ENCODE assay signal across 19 cellular contexts in the genomic region with DNA sequence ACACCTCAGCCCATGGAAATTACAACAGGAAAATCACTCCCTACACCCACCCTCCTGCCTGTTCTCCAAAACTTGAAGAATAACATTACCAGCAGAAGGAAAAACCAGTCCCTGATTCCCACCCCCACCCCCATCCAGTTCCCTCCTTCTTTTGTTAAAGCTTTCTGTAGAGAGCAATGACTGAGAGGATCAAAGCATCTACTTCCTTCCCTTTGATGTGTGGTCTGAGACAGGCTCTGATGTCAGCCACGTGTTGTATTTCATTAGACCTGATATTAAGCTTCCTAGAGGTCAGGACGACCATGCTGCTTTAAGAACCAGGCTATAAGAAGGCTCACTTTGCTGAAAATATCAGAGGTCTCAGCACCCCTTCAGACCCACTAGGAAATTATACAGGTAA.
DNase-seq lines count a peak whose midpoint lies in the region; ATAC-seq lines count a peak whose summit lies in the region.
"Had no signal": no experiment of that assay in that cellular context is flagged by ENCODE, and none has a peak within 500 bp of the region (broad histone marks: within the 10 kb centered on the region; RNA-seq: fewer than 3 reads in every experiment).

No MANE protein-coding gene starts in this region.

- H3K4me2 ChIP-seq in mesendoderm (ENCODE audit: low read length) = no peak overlapping the region

- POLR2A ChIA-PET in activated CD4-positive, alpha-beta memory T cell treated with anti-CD3 and anti-CD28 coated beads, Interleukin-2, amount 10 ng/mL, durations not matched to agents 7 days and 5 days (lab: Charles Lee) = no interaction called here

- H2AK5ac ChIP-seq in mesendoderm (ENCODE audit: low read length) = no peak overlapping the region

- no peak overlapping the region for H2BK5ac ChIP-seq in mesendoderm (ENCODE audit: low read length)

- H3K36me3 ChIP-seq in mesendoderm (ENCODE audit: control insufficient read depth, insufficient read depth, low read length) = no peaks in the 10 kb centered on the region
- H3K36me3 ChIP-seq: neutrophil, SJSA1 had no signal

- H2BK120ac ChIP-seq in mesendoderm (ENCODE audit: low read depth, low read length) = no peak overlapping the region

- no peak overlapping the region for H3K9ac ChIP-seq in mesendoderm (ENCODE audit: low read length)

- no peaks in the 10 kb centered on the region for H3K36me3 Mint-ChIP-seq in activated CD4-positive, alpha-beta memory T cell treated with anti-CD3 and anti-CD28 coated beads, Interleukin-2, amount 10 ng/mL, durations not matched to agents 7 days and 5 days (ENCODE audit: low read depth)

- no peak overlapping the region for H2BK15ac ChIP-seq in mesendoderm (replicated peaks; ENCODE audit: low read depth)

- no CpG with 5 or more reads among the region's 2 CpGs for WGBS in mesendoderm (ENCODE audit: extremely low coverage, insufficient coverage, low lambda C conversion rate)

- CTCF ChIA-PET in activated CD4-positive, alpha-beta memory T cell treated with anti-CD3 and anti-CD28 coated beads, Interleukin-2, amount 10 ng/mL, durations not matched to agents 7 days and 5 days (lab: Charles Lee) = interaction anchor here (1.1 to 1.6 kb wide), 2 partner anchors 18 to 20 kb away, joined by 3 to 4 read pairs; no protein-coding TSS in a partner anchor

- H4K5ac ChIP-seq in mesendoderm (ENCODE audit: low read length) = no peak overlapping the region

- no peak overlapping the region for H3K4ac ChIP-seq in mesendoderm (ENCODE audit: low read depth, low read length)

- ATAC-seq in HG03097 (IDR thresholded peaks at IDR 0.05; ENCODE audit: low FRiP score, unreplicated experiment) = no peak

- H3K4me1 ChIP-seq in mesendoderm (ENCODE audit: control insufficient read depth, low read depth, low read length) = peaks cover 2% of the 10 kb centered on the region
- H3K4me1 ChIP-seq: SJSA1 had no signal

- DNase-seq in COLO829 (ENCODE audit: low spot score) (peak; percentile 36), HT-29 (ENCODE audit: low spot score) (peak; percentile 29), SW480 (ENCODE audit: low spot score) (peak; percentile 95), mesendoderm (peak; percentile 78), SW 1271 (lab: John Stamatoyannopoulos, UW) (no peak)
- DNase-seq in stimulated activated CD4-positive, alpha-beta T cell treated with anti-CD3 and anti-CD28 coated beads, Interleukin-2, amount 100 ng/mL, for 24 hours = no peak
- no peak for DNase-seq in activated CD4-positive, alpha-beta memory T cell treated with anti-CD3 and anti-CD28 coated beads, Interleukin-2, amount 10 ng/mL, durations not matched to agents 7 days and 5 days
- DNase-seq: activated CD8-positive, alpha-beta memory T cell treated with anti-CD3 and anti-CD28 coated beads, Interleukin-2, amount 50 U/mL, for 4 hours; activated gamma-delta T cell treated with Interleukin-2 at 50 U/mL for 16 hours; aorta; GOT3; kidney; mesenchymal stem cell; NCI-H1436 treated with DMSO at 0.1 percent for 48 hours; NCI-H446 treated with DMSO at 0.1 percent for 48 hours; retina had no signal

- H3K27ac Mint-ChIP-seq in activated CD4-positive, alpha-beta memory T cell treated with anti-CD3 and anti-CD28 coated beads, Interleukin-2, amount 10 ng/mL, durations not matched to agents 7 days and 5 days = no peak overlapping the region

- H3K27ac ChIP-seq in mesendoderm (ENCODE audit: low read depth, low read length) = no peak overlapping the region
- H3K27ac ChIP-seq: neutrophil, SJSA1 had no signal

- H3K27me3 Mint-ChIP-seq in activated CD4-positive, alpha-beta memory T cell treated with anti-CD3 and anti-CD28 coated beads, Interleukin-2, amount 10 ng/mL, durations not matched to agents 7 days and 5 days = peaks cover 6% of the 10 kb centered on the region

- H3K23ac ChIP-seq in mesendoderm (ENCODE audit: low read length) = no peak overlapping the region

- H4K8ac ChIP-seq in mesendoderm (ENCODE audit: low read depth, low read length) = no peak overlapping the region

- H3K9me3 Mint-ChIP-seq in activated CD4-positive, alpha-beta memory T cell treated with anti-CD3 and anti-CD28 coated beads, Interleukin-2, amount 10 ng/mL, durations not matched to agents 7 days and 5 days = no peaks in the 10 kb centered on the region

- H3K4me3 ChIP-seq in mesendoderm (ENCODE audit: low read length) = no peak overlapping the region
- H3K4me3 ChIP-seq: SJSA1 had no signal

- H3K79me1 ChIP-seq in mesendoderm (ENCODE audit: low read length) = no peaks in the 10 kb centered on the region

- H3K18ac ChIP-seq in mesendoderm (ENCODE audit: low read length) = peak overlapping the region; percentile 23

- no peak overlapping the region for H3K4me3 Mint-ChIP-seq in activated CD4-positive, alpha-beta memory T cell treated with anti-CD3 and anti-CD28 coated beads, Interleukin-2, amount 10 ng/mL, durations not matched to agents 7 days and 5 days

- H3K4me1 Mint-ChIP-seq in activated CD4-positive, alpha-beta memory T cell treated with anti-CD3 and anti-CD28 coated beads, Interleukin-2, amount 10 ng/mL, durations not matched to agents 7 days and 5 days = no peaks in the 10 kb centered on the region

- no peaks in the 10 kb centered on the region for H3K27me3 ChIP-seq in mesendoderm (ENCODE audit: insufficient read depth, low read length, poor library complexity)

- no peaks in the 10 kb centered on the region for H3K79me2 ChIP-seq in mesendoderm (ENCODE audit: control insufficient read depth, insufficient read depth, low read length)

- peak overlapping the region; percentile 37 for H3K56ac ChIP-seq in mesendoderm (ENCODE audit: low read length)

Comparison
In these comparisons a context has a peak if more than half of its experiments do, and no peak if none do; other contexts are left out.
1. DNase-seq: peak in COLO829 (single experiment), HT-29 (single experiment), SW480 (single experiment) and mesendoderm (single experiment); none in stimulated activated CD4-positive, alpha-beta T cell treated with anti-CD3 and anti-CD28 coated beads, Interleukin-2, amount 100 ng/mL, for 24 hours (0 of 2), SW 1271 (0 of 2) and activated CD4-positive, alpha-beta memory T cell treated with anti-CD3 and anti-CD28 coated beads, Interleukin-2, amount 10 ng/mL, durations not matched to agents 7 days and 5 days (single experiment).